ENCODE assay signal across 21 cellular contexts in the genomic region with DNA sequence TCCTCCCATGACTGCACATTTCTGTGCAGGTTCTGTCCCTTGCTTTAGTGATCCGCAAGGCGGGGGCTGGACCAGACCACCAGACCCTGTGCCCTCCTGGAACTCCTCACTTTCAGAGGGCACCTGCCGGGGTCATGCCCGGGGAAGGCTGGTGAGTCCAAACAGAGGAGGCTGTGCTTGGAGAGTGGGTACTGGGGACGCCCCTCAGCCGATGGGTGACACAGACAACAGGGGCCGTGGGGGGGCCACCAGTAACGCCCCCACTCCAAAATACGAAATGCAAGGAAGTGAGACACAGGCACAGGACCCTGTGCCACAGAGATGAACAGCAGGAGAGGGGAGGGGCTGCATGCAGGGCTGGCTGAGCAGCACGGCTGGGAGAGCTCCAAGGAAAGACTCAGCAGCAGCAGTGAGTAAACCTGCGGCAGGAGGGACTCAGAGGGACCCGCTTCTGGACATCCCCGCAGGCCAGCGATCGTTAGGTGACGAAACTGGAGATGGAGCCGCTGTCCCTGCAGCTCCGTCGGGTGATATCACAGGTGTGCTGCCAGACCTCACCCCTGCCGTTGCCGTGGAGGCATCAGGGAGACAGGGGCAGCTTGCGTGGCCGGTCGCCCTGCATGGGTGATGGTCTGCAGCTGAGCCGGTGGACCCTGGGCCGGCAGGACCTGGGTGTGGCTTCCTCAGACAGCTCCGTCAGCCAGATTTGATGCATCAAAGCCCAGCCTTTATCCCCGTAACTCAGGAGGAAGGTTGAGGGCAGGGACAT.
DNase-seq lines count a peak whose midpoint lies in the region; ATAC-seq and TF ChIP-seq lines count a peak whose summit lies in the region.
"Had no signal": no experiment of that assay in that cellular context is flagged by ENCODE, and none has a peak within 500 bp of the region (broad histone marks: within the 10 kb centered on the region; RNA-seq: fewer than 3 reads in every experiment).

No MANE protein-coding gene starts in this region.

- H3K23ac ChIP-seq in IMR-90 (ENCODE audit: low read depth, low read length), result no peak overlapping the region
- H3K23ac ChIP-seq in mesenchymal stem cell (ENCODE audit: low read length in 2 of 2), result no peak overlapping the region

- ATAC-seq in Right ventricle myocardium superior (ENCODE audit: poor library complexity), result no peak
- ATAC-seq in IMR-90 (ENCODE audit: low read depth), result no peak
- ATAC-seq in right cardiac atrium, result no peak
- no peak for ATAC-seq in psoas muscle
- ATAC-seq in GM18502 (IDR thresholded peaks at IDR 0.05; ENCODE audit: poor library complexity, unreplicated experiment), result no peak
- ATAC-seq: A549 had no signal

- H4K91ac ChIP-seq in IMR-90 (ENCODE audit: insufficient read depth, low read depth, low read length) (no peak overlapping the region), mesenchymal stem cell (ENCODE audit: low read length) (no peak overlapping the region)

- H3K18ac ChIP-seq in IMR-90 (ENCODE audit: low read depth, low read length) (no peak overlapping the region), mesenchymal stem cell (ENCODE audit: low read depth in 1 of 2, low read length in 2 of 2) (no peak overlapping the region)

- dilution Hi-C loops in IMR-90 (cut with HindIII; ENCODE audit: low sequenced_read_pairs, unreplicated experiment), result no loop called here

- H3K27ac ChIP-seq in IMR-90 (ENCODE audit: insufficient read depth, low read length) (no peak overlapping the region), right cardiac atrium (ENCODE audit: low read length) (no peak overlapping the region), psoas muscle (no peak overlapping the region), mesenchymal stem cell (ENCODE audit: low read length, poor library complexity, severe bottlenecking) (no peak overlapping the region)
- H3K27ac ChIP-seq: A549 had no signal

- no peaks in the 10 kb centered on the region for H3K9me3 ChIP-seq in IMR-90 (ENCODE audit: control insufficient read depth, insufficient read depth, low read length)
- no peaks in the 10 kb centered on the region for H3K9me3 ChIP-seq in right cardiac atrium (ENCODE audit: control insufficient read depth, low read length)
- H3K9me3 ChIP-seq in psoas muscle, result no peaks in the 10 kb centered on the region
- H3K9me3 ChIP-seq in mesenchymal stem cell (ENCODE audit: control insufficient read depth, low read length), result no peaks in the 10 kb centered on the region
- H3K9me3 ChIP-seq: A549, BE2C had no signal

- H3K36me3 ChIP-seq in IMR-90 (ENCODE audit: control insufficient read depth, insufficient read depth, low read length) (peaks cover 3% of the 10 kb centered on the region; the same call in 1 of the 2 replicates), psoas muscle (ENCODE audit: insufficient read depth in 1 of 2, low read depth in 1 of 2) (peaks cover 0 to 3% of the 10 kb centered on the region in 2 donors), mesenchymal stem cell (ENCODE audit: control insufficient read depth in 1 of 2, insufficient read depth in 2 of 2, low read depth in 1 of 2, low read length in 2 of 2) (peaks cover 9 to 20% of the 10 kb centered on the region in 2 experiments)
- H3K36me3 ChIP-seq: BE2C had no signal

- POLR2A ChIA-PET in IMR-90 (lab: Charles Lee; ENCODE audit: unreplicated experiment), result no interaction called here

- in situ Hi-C loops in IMR-90 (cut with MboI; ENCODE audit: low sequenced_read_pairs), result no loop called here

- H4K8ac ChIP-seq in IMR-90 (ENCODE audit: low read depth in 2 of 2, low read length in 2 of 2) (no peak overlapping the region), mesenchymal stem cell (ENCODE audit: low read length) (no peak overlapping the region)

- H2BK120ac ChIP-seq in IMR-90 (ENCODE audit: low read depth, low read length) (no peak overlapping the region), mesenchymal stem cell (ENCODE audit: low read depth, low read length) (no peak overlapping the region)

- H3K4ac ChIP-seq in IMR-90 (ENCODE audit: low read depth, low read length) (no peak overlapping the region), mesenchymal stem cell (ENCODE audit: low read depth in 1 of 2, low read length in 2 of 2) (no peak overlapping the region)

- H3K9me1 ChIP-seq in IMR-90 (ENCODE audit: insufficient read depth, low read length), result no peaks in the 10 kb centered on the region

- H3K56ac ChIP-seq in IMR-90 (ENCODE audit: extremely low read depth, insufficient read depth, low read length), result no peak overlapping the region

- H3K79me1 ChIP-seq in IMR-90 (ENCODE audit: low read depth in 1 of 2, low read length in 2 of 2) (no peaks in the 10 kb centered on the region), mesenchymal stem cell (replicated peaks; ENCODE audit: low read length, poor library complexity, severe bottlenecking) (no peaks in the 10 kb centered on the region)

- H3K4me1 ChIP-seq in IMR-90 (ENCODE audit: control insufficient read depth, insufficient read depth, low read length) (no peaks in the 10 kb centered on the region), right cardiac atrium (ENCODE audit: control insufficient read depth, insufficient read depth, low read length) (no peaks in the 10 kb centered on the region), psoas muscle (no peaks in the 10 kb centered on the region), mesenchymal stem cell (ENCODE audit: control insufficient read depth, insufficient read depth, low read depth, low read length) (no peaks in the 10 kb centered on the region)
- H3K4me1 ChIP-seq: A549, BE2C had no signal

- H2AK9ac ChIP-seq in IMR-90 (replicated peaks; ENCODE audit: low read depth, low read length, poor library complexity), result no peak overlapping the region

- H3K4me3 ChIP-seq in IMR-90 (ENCODE audit: insufficient read depth, low read depth, low read length) (no peak overlapping the region), right cardiac atrium (ENCODE audit: low read length) (no peak overlapping the region), psoas muscle (no peak overlapping the region), mesenchymal stem cell (ENCODE audit: insufficient read depth in 1 of 2, low read depth in 1 of 2, low read length in 2 of 2) (no peak overlapping the region)
- H3K4me3 ChIP-seq: A549 had no signal

- H3K27me3 ChIP-seq in IMR-90 (ENCODE audit: control insufficient read depth, insufficient read depth, low read length) (no peaks in the 10 kb centered on the region), right cardiac atrium (ENCODE audit: control insufficient read depth, insufficient read depth) (no peaks in the 10 kb centered on the region), psoas muscle (ENCODE audit: insufficient read depth in 3 of 3, low read length in 2 of 3) (no peaks in the 10 kb centered on the region), mesenchymal stem cell (ENCODE audit: control insufficient read depth in 1 of 2, insufficient read depth in 1 of 2, low read length in 2 of 2) (no peaks in the 10 kb centered on the region)
- H3K27me3 ChIP-seq: BE2C had no signal

- DNase-seq in Right ventricle myocardium superior, result peak; percentile 33
- no peak for DNase-seq in cardiac septum (ENCODE audit: low spot score)
- no peak for DNase-seq in IMR-90
- DNase-seq in right cardiac atrium, result peak; percentile 5 to 49 (median 44)
- peak; percentile 8 to 37 for DNase-seq in psoas muscle
- no peak for DNase-seq in activated effector memory CD4-positive, alpha-beta T cell treated with anti-CD3 and anti-CD28 coated beads, Interleukin-2, amount 50 U/mL, for 16 hours
- no peak for DNase-seq in mesenchymal stem cell
- DNase-seq: BE2C; CD4-positive, alpha-beta T cell; COR-L47; DMS79 treated with DMSO at 0.1 percent for 48 hours; KBM-7; NCI-H1092 treated with DMSO at 0.1 percent for 48 hours; NCI-H1436 treated with DMSO at 0.1 percent for 48 hours; NCI-H1930; NCI-H345; NCI-H524; NCI-H82; OCI-M1 had no signal

- CTCF ChIA-PET in IMR-90 (lab: Yijun Ruan, JAX), result no interaction called here

- TF ChIP-seq POLR2A in IMR-90 (IDR thresholded peaks at IDR 0.05; ENCODE audit: low read depth, low read length), result no peak

- no peak overlapping the region for H4K5ac ChIP-seq in IMR-90 (ENCODE audit: low read depth, low read length)

- H2AK5ac ChIP-seq in IMR-90 (ENCODE audit: low read depth, low read length), result no peak overlapping the region
- no peak overlapping the region for H2AK5ac ChIP-seq in mesenchymal stem cell (ENCODE audit: low read length, severe bottlenecking)

- TF ChIP-seq CTCF in IMR-90 (conservative IDR thresholded peaks at IDR 0.05; ENCODE audit: low read depth, low read length) (no peak), psoas muscle (IDR thresholded peaks at IDR 0.05) (no peak)

- H3K9ac ChIP-seq in IMR-90 (ENCODE audit: low read depth, low read length), result no peak overlapping the region
- H3K9ac ChIP-seq in mesenchymal stem cell (ENCODE audit: low read length), result no peak overlapping the region

- H2BK5ac ChIP-seq in IMR-90 (ENCODE audit: low read depth, low read length, poor library complexity, severe bottlenecking) (no peak overlapping the region), mesenchymal stem cell (ENCODE audit: low read depth, low read length, poor library complexity, severe bottlenecking) (no peak overlapping the region)

- BruUV-seq in IMR-90 (replicated peaks; lab: Mats Ljungman, UMichigan), result no TSS peak

- H3K4me2 ChIP-seq in IMR-90 (ENCODE audit: low read depth, low read length) (no peak overlapping the region), mesenchymal stem cell (ENCODE audit: low read length, poor library complexity, severe bottlenecking) (no peak overlapping the region)
- H3K4me2 ChIP-seq: A549 had no signal

- WGBS in IMR-90 (ENCODE audit: extremely low coverage in 2 of 2, insufficient read length in 1 of 2), 2 experiments, result 90% methylated on average over 18 of the region's 28 CpGs; no CpG with 5 or more reads in 1 of the 2 experiments
- WGBS in right cardiac atrium, result 90% methylated on average over 28 of the region's 28 CpGs
- 90 to 94% (median 93%) methylated on average over 28 of the region's 28 CpGs for WGBS in psoas muscle, 3 donors
- WGBS in mesenchymal stem cell, result 87% methylated on average over 28 of the region's 28 CpGs

- H2AFZ ChIP-seq in IMR-90 (replicated peaks; ENCODE audit: low read length, poor library complexity) (peak overlapping the region; percentile 32), mesenchymal stem cell (ENCODE audit: low read depth, low read length) (no peak overlapping the region)

- no peak overlapping the region for H3K14ac ChIP-seq in IMR-90 (replicated peaks; ENCODE audit: low read depth, low read length)
- H3K14ac ChIP-seq in mesenchymal stem cell (ENCODE audit: low read length in 2 of 2), result no peak overlapping the region

- no peak for TF ChIP-seq RAD21 in IMR-90 (IDR thresholded peaks at IDR 0.05; ENCODE audit: low read length)

- H2BK15ac ChIP-seq in IMR-90 (ENCODE audit: low read depth, low read length) (no peak overlapping the region), mesenchymal stem cell (ENCODE audit: low read depth, poor library complexity, severe bottlenecking) (no peak overlapping the region)

- intact Hi-C loops in Right ventricle myocardium superior (cut with DNase I) (no loop called here), cardiac septum (cut with DNase I) (no loop called here), IMR-90 (cut with micrococcal nuclease) (no loop called here), right cardiac atrium (cut with DNase I) (no loop called here), psoas muscle (cut with DNase I) (no loop called here)

- no peaks in the 10 kb centered on the region for H4K20me1 ChIP-seq in IMR-90 (ENCODE audit: insufficient read depth, low read length)

- no peak overlapping the region for H2BK12ac ChIP-seq in mesenchymal stem cell (ENCODE audit: low read length in 2 of 2)

- no peak overlapping the region for H2BK20ac ChIP-seq in IMR-90 (ENCODE audit: low read depth, low read length)

Comparison
In these comparisons a context has a peak if more than half of its experiments do, and no peak if none do; other contexts are left out.
1. DNase-seq: peak in Right ventricle myocardium superior (single experiment), right cardiac atrium (3 of 3) and psoas muscle (2 of 2); none in cardiac septum (single experiment), IMR-90 (single experiment), activated effector memory CD4-positive, alpha-beta T cell treated with anti-CD3 and anti-CD28 coated beads, Interleukin-2, amount 50 U/mL, for 16 hours (single experiment) and mesenchymal stem cell (single experiment).